ENCODE assay signal across 11 cellular contexts in the genomic region with DNA sequence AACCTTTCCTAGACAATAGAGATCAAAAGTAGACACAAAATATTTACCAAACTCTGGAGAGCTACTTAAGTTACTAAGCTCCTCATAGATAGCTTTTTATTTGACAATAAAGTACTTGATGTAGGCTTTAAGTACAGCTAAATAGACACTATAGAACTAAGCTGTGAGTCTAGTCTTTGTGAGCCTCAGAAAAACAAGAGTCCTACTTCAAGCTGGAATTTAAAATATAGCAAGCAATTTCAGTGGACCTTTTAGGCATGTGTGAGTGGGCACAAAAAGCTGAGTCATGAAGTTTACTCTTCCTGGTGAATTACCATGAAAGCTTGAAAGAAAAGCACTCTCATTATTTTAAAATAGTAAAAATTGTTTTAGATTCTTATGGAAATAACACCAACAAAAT.
DNase-seq lines count a peak whose midpoint lies in the region; ATAC-seq, FAIRE-seq and TF ChIP-seq lines count a peak whose summit lies in the region.
"Had no signal": no experiment of that assay in that cellular context is flagged by ENCODE, and none has a peak within 500 bp of the region (broad histone marks: within the 10 kb centered on the region; RNA-seq: fewer than 3 reads in every experiment).

No MANE protein-coding gene starts in this region.

- no peaks in the 10 kb centered on the region for H4K20me1 ChIP-seq in SK-N-SH (ENCODE audit: insufficient read depth)

- H3F3A ChIP-seq in SK-N-SH (replicated peaks; ENCODE audit: insufficient read depth), result peaks cover 28% of the 10 kb centered on the region

- H3K9me3 Mint-ChIP-seq in effector memory CD8-positive, alpha-beta T cell, result no peaks in the 10 kb centered on the region
- H3K9me3 Mint-ChIP-seq in nephron progenitor cell, result no peaks in the 10 kb centered on the region

- CTCF ChIA-PET in SK-N-SH (lab: Yijun Ruan, JAX), result interaction anchor here (0.6 to 1.0 kb wide), 3 partner anchors 11 to 106 kb away, joined by 3 read pairs; no protein-coding TSS in a partner anchor

- H3K9me3 ChIP-seq in left ventricle myocardium inferior (replicated peaks) (no peaks in the 10 kb centered on the region), SK-N-SH (no peaks in the 10 kb centered on the region)
- H3K9me3 ChIP-seq: HAP-1 had no signal

- TF ChIP-seq RAD21 in SK-N-SH (IDR thresholded peaks at IDR 0.05; ENCODE audit: low read length), result no peak

- no peak for TF ChIP-seq CTCF in left ventricle myocardium inferior (IDR thresholded peaks at IDR 0.05; ENCODE audit: borderline replicate concordance)
- TF ChIP-seq CTCF in SK-N-SH (IDR thresholded peaks at IDR 0.05), result no peak
- no peak for TF ChIP-seq CTCF in nephron progenitor cell (IDR thresholded peaks at IDR 0.05)

- intact Hi-C loops in left ventricle myocardium inferior (cut with micrococcal nuclease) (no loop called here), Right ventricle myocardium inferior (cut with DNase I) (no loop called here)

- H3K4me3 Mint-ChIP-seq in effector memory CD8-positive, alpha-beta T cell, result no peak overlapping the region
- no peak overlapping the region for H3K4me3 Mint-ChIP-seq in nephron progenitor cell

- H3K27ac Mint-ChIP-seq in effector memory CD8-positive, alpha-beta T cell, result peak overlapping the region in 1 of 2 donors; percentile 41
- no peak overlapping the region for H3K27ac Mint-ChIP-seq in nephron progenitor cell

- TF ChIP-seq EP300 in SK-N-SH (IDR thresholded peaks at IDR 0.05; ENCODE audit: borderline replicate concordance in 1 of 2, low read depth in 1 of 2, low read length in 1 of 2), result no peak

- no peak for DNase-seq in left ventricle myocardium inferior
- no peak for DNase-seq in Right ventricle myocardium inferior (ENCODE audit: missing footprints)
- no peak for DNase-seq in SK-N-SH
- DNase-seq in glomerular visceral epithelial cell (ENCODE audit: extremely low spot score), result peak; percentile 27
- no peak for DNase-seq in frontal cortex (ENCODE audit: low spot score in 2 of 2)
- no peak for DNase-seq in CD1c-positive myeloid dendritic cell (ENCODE audit: extremely low spot score)
- DNase-seq in effector memory CD8-positive, alpha-beta T cell, result no peak
- DNase-seq in nephron progenitor cell, result no peak
- DNase-seq: activated T-cell treated with anti-CD3 and anti-CD28 coated beads, Interleukin-2, amount 50 U/mL, for 1 hour; NCI-H226 had no signal

- no peak for ATAC-seq in Right ventricle myocardium inferior
- ATAC-seq in effector memory CD8-positive, alpha-beta T cell (replicated peaks), result no peak

- FAIRE-seq in frontal cortex (lab: Jason Lieb, UNC), result no peak

- H3K9ac ChIP-seq in SK-N-SH, result no peak overlapping the region

- H3K4me3 ChIP-seq in left ventricle myocardium inferior (no peak overlapping the region), SK-N-SH (ENCODE audit: low read depth in 2 of 2, low read length in 1 of 2) (no peak overlapping the region)
- H3K4me3 ChIP-seq: HAP-1 had no signal

- H3K4me2 ChIP-seq in SK-N-SH, result no peak overlapping the region

- peaks cover 13% of the 10 kb centered on the region for H3K79me2 ChIP-seq in SK-N-SH (ENCODE audit: insufficient read depth)

- peaks cover 84% of the 10 kb centered on the region for H3K4me1 ChIP-seq in left ventricle myocardium inferior
- H3K4me1 ChIP-seq in SK-N-SH (ENCODE audit: control insufficient read depth in 1 of 2, insufficient read depth in 2 of 2, low read depth in 1 of 2, low read length in 1 of 2), result peaks cover 0 to 54% of the 10 kb centered on the region in 2 experiments; a peak in 3 of 4 replicates

- H3K27me3 Mint-ChIP-seq in effector memory CD8-positive, alpha-beta T cell, result no peaks in the 10 kb centered on the region
- peaks cover 3% of the 10 kb centered on the region for H3K27me3 Mint-ChIP-seq in nephron progenitor cell (ENCODE audit: low read depth, poor library complexity)

- peaks cover 55 to 77% of the 10 kb centered on the region in 2 donors for H3K4me1 Mint-ChIP-seq in effector memory CD8-positive, alpha-beta T cell (ENCODE audit: low read depth in 2 of 2)
- peaks cover 28% of the 10 kb centered on the region for H3K4me1 Mint-ChIP-seq in nephron progenitor cell

- H3K9me2 ChIP-seq in SK-N-SH, result no peaks in the 10 kb centered on the region

- peak overlapping the region; percentile 73 for H3K27ac ChIP-seq in left ventricle myocardium inferior (replicated peaks)
- no peak overlapping the region for H3K27ac ChIP-seq in SK-N-SH (ENCODE audit: low read depth in 2 of 2, low read length in 1 of 2)

- H2AFZ ChIP-seq in SK-N-SH (ENCODE audit: low read depth), result no peak overlapping the region

- POLR2A ChIA-PET in SK-N-SH (lab: Yijun Ruan, JAX), result no interaction called here

- H3K36me3 ChIP-seq in left ventricle myocardium inferior, result no peaks in the 10 kb centered on the region
- no peaks in the 10 kb centered on the region for H3K36me3 ChIP-seq in SK-N-SH (replicated peaks in 1 of 2; ENCODE audit: control insufficient read depth in 1 of 2, insufficient read depth in 2 of 2, low read length in 1 of 2)
- H3K36me3 ChIP-seq: HAP-1 had no signal

- no peaks in the 10 kb centered on the region for H3K27me3 ChIP-seq in left ventricle myocardium inferior (ENCODE audit: low read depth)
- H3K27me3 ChIP-seq in SK-N-SH (ENCODE audit: insufficient read depth), result no peaks in the 10 kb centered on the region

- H3K36me3 Mint-ChIP-seq in effector memory CD8-positive, alpha-beta T cell (ENCODE audit: insufficient read depth), result peaks cover 14% of the 10 kb centered on the region
- H3K36me3 Mint-ChIP-seq in nephron progenitor cell (ENCODE audit: low read depth), result peaks cover 10% of the 10 kb centered on the region

TF ChIP-seq in SK-N-SH, 30 proteins besides CTCF, POLR2A, EP300 and RAD21:
- TF ChIP-seq FOSL2 (IDR thresholded peaks at IDR 0.05; ENCODE audit: borderline replicate concordance, low read depth) (peak; percentile 5; the same call in 1 of the 2 replicates), NFIC (IDR thresholded peaks at IDR 0.05; ENCODE audit: borderline replicate concordance) (no peak)
